In genomic region chr18:52615321-52615720, GRCh38 we compare ENCODE assay signal across 26 cellular contexts.
"Had no signal": no experiment of that assay in that cellular context is flagged by ENCODE, and none has a peak within 500 bp of the region (broad histone marks: within the 10 kb centered on the region; RNA-seq: fewer than 3 reads in every experiment).

No MANE protein-coding gene starts in this region.

- H3K27ac ChIP-seq: heart left ventricle, pancreas, suprapubic skin, thyroid gland, upper lobe of left lung, uterus had no signal

- H3K36me3 ChIP-seq: heart left ventricle, pancreas, suprapubic skin, thyroid gland, upper lobe of left lung, uterus had no signal

- H3K4me1 ChIP-seq: heart left ventricle, pancreas, suprapubic skin, thyroid gland, upper lobe of left lung, uterus had no signal

- DNase-seq: effector memory CD4-positive, alpha-beta T cell; heart left ventricle; hypothalamus; left colon; left ventricle myocardium superior; mesenchymal stem cell; mucosa of descending colon; naive thymus-derived CD8-positive, alpha-beta T cell; occipital lobe; pancreas; right cardiac atrium; small intestine; stimulated activated CD4-positive, alpha-beta T cell treated with anti-CD3 and anti-CD28 coated beads, Interleukin-2, amount 100 ng/mL, for 48 hours; stimulated activated CD8-positive, alpha-beta memory T cell treated with anti-CD3 and anti-CD28 coated beads, Interleukin-4, amount 100 ng/mL, for 48 hours; stimulated activated naive CD8-positive, alpha-beta T cell treated with anti-CD3 and anti-CD28 coated beads, Interleukin-15, Interleukin-2, amounts not matched to agents 100 U/mL and 50 U/mL, for 24 hours; thyroid gland; upper lobe of left lung; uterus had no signal

- H3K9me3 Mint-ChIP-seq: neural crest cell had no signal

- H3K27ac Mint-ChIP-seq: naive thymus-derived CD8-positive, alpha-beta T cell; progenitor cell of endocrine pancreas; stimulated activated effector memory CD8-positive, alpha-beta T cell treated with anti-CD3 and anti-CD28 coated beads, Interleukin-12 subunit alpha, Interleukin-12 subunit beta, amount 100 ng/mL, for 72 hours had no signal

- H3K9me3 ChIP-seq: heart left ventricle, mucosa of descending colon, pancreas, suprapubic skin, thyroid gland, upper lobe of left lung, uterus had no signal

- H3K4me1 Mint-ChIP-seq: naive thymus-derived CD8-positive, alpha-beta T cell; stimulated activated effector memory CD8-positive, alpha-beta T cell treated with anti-CD3 and anti-CD28 coated beads, Interleukin-12 subunit alpha, Interleukin-12 subunit beta, amount 100 ng/mL, for 72 hours had no signal

- H3K27me3 Mint-ChIP-seq: naive thymus-derived CD8-positive, alpha-beta T cell had no signal

- ATAC-seq: esophagus mucosa; heart left ventricle; left colon; left ventricle myocardium superior; mucosa of descending colon; naive thymus-derived CD8-positive, alpha-beta T cell; pancreas; right cardiac atrium; stimulated activated effector memory CD8-positive, alpha-beta T cell treated with anti-CD3 and anti-CD28 coated beads, Interleukin-12 subunit alpha, Interleukin-12 subunit beta, amount 100 ng/mL, for 72 hours; stimulated activated naive CD8-positive, alpha-beta T cell treated with anti-CD3 and anti-CD28 coated beads, Interleukin-15, Interleukin-2, amounts not matched to agents 100 U/mL and 50 U/mL, for 24 hours had no signal

- FAIRE-seq: endometrium, frontal cortex, pancreas, small intestine had no signal

- H3K36me3 Mint-ChIP-seq: naive thymus-derived CD8-positive, alpha-beta T cell; stimulated activated effector memory CD8-positive, alpha-beta T cell treated with anti-CD3 and anti-CD28 coated beads, Interleukin-12 subunit alpha, Interleukin-12 subunit beta, amount 100 ng/mL, for 72 hours had no signal

- H3K4me3 ChIP-seq: heart left ventricle, lung, mucosa of descending colon, pancreas, suprapubic skin, thyroid gland, upper lobe of left lung, uterus had no signal

- H3K27me3 ChIP-seq: heart left ventricle, pancreas, suprapubic skin, thyroid gland, upper lobe of left lung, uterus had no signal

- H3K4me3 Mint-ChIP-seq: naive thymus-derived CD8-positive, alpha-beta T cell; neural crest cell; stimulated activated effector memory CD8-positive, alpha-beta T cell treated with anti-CD3 and anti-CD28 coated beads, Interleukin-12 subunit alpha, Interleukin-12 subunit beta, amount 100 ng/mL, for 72 hours had no signal
